In the genomic region with DNA sequence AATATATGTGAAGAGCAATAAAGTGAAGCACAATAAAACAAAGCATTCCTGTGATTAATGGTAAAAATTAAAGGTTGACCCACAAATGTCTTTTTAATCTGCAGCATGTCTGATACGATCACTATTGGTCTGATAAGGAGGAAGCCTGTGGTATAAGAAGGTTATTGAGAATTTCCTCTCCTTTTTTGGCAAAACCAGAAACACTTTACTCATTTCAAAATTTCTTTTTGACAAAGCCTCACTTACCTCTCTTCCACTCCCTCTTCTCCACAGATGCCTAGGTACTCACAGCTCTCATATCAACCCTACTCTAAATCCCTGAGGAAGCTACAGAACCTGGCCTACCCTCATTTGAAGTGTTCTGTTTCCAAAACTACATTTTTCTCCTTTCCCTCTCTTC, we compare ENCODE assay signal across 14 cellular contexts. TPM values are rescaled to one million over a fixed set of nuclear protein-coding genes. Genes with fewer than 3 reads are reported as not detected.
DNase-seq lines count a peak whose midpoint lies in the region; ATAC-seq and TF ChIP-seq lines count a peak whose summit lies in the region.
"Had no signal": no experiment of that assay in that cellular context is flagged by ENCODE, and none has a peak within 500 bp of the region (broad histone marks: within the 10 kb centered on the region; RNA-seq: fewer than 3 reads in every experiment).

No MANE protein-coding gene starts in this region.

- H3K79me2 ChIP-seq in OCI-LY3 (ENCODE audit: low read length) (peaks cover 53% of the 10 kb centered on the region), PC-3 (ENCODE audit: low read length) (peaks cover 73% of the 10 kb centered on the region)

- CTCF ChIA-PET in PC-3 (lab: Charles Lee): no interaction called here

- H3K27me3 ChIP-seq in OCI-LY3 (ENCODE audit: low read depth, low read length) (no peaks in the 10 kb centered on the region), PC-3 (ENCODE audit: low read length) (no peaks in the 10 kb centered on the region)
- H3K27me3 ChIP-seq: cardiac muscle cell, right lobe of liver, SJCRH30 had no signal

- H3K4me3 ChIP-seq in OCI-LY3 (ENCODE audit: low read length) (peak overlapping the region; percentile 70), PC-3 (ENCODE audit: low read length) (no peak overlapping the region)
- H3K4me3 ChIP-seq: cardiac muscle cell, right lobe of liver, SJCRH30 had no signal

- H4K20me1 ChIP-seq in OCI-LY3 (ENCODE audit: insufficient read depth, low read length) (no peaks in the 10 kb centered on the region), PC-3 (ENCODE audit: low read length) (no peaks in the 10 kb centered on the region)

- peak; percentile 58 for ATAC-seq in GM18511 (IDR thresholded peaks at IDR 0.05; ENCODE audit: unreplicated experiment)
- peak; percentile 52 for ATAC-seq in GM19463 (IDR thresholded peaks at IDR 0.05; ENCODE audit: unreplicated experiment)
- ATAC-seq in PC-3: no peak
- ATAC-seq: left cardiac atrium, right lobe of liver had no signal

- H3K27ac ChIP-seq in OCI-LY3 (ENCODE audit: low read length) (peak overlapping the region; percentile 93), epithelial cell of prostate (peak overlapping the region; percentile 26), PC-3 (ENCODE audit: low read length) (no peak overlapping the region)
- H3K27ac ChIP-seq: C4-2B, cardiac muscle cell, right lobe of liver, SJCRH30 had no signal

- H3K4me2 ChIP-seq in OCI-LY3 (ENCODE audit: low read length) (peak overlapping the region; percentile 85), PC-3 (ENCODE audit: low read length) (no peak overlapping the region)

- peak overlapping the region; percentile 75 for H3K9ac ChIP-seq in OCI-LY3 (ENCODE audit: low read length)
- no peak overlapping the region for H3K9ac ChIP-seq in PC-3 (ENCODE audit: low read length)

- H3K4me1 ChIP-seq in OCI-LY3 (ENCODE audit: low read length) (peaks cover 41% of the 10 kb centered on the region), PC-3 (ENCODE audit: insufficient read depth, low read length) (peaks cover 4% of the 10 kb centered on the region; the same call in 1 of the 2 replicates)
- H3K4me1 ChIP-seq: right lobe of liver, SJCRH30 had no signal

- no TSS peak for BruUV-seq in PC-3 (replicated peaks; lab: Mats Ljungman, UMichigan)

- DNase-seq in epithelial cell of prostate (ENCODE audit: low read depth, low spot score): no peak
- no peak for DNase-seq in RKO (ENCODE audit: low spot score)
- DNase-seq in ecto neural progenitor cell (ENCODE audit: low spot score): no peak
- DNase-seq in HT-29 (ENCODE audit: low spot score): no peak
- DNase-seq in PC-3: no peak
- DNase-seq: left cardiac atrium, right lobe of liver, SJCRH30, substantia nigra had no signal

- no peaks in the 10 kb centered on the region for H3K9me2 ChIP-seq in PC-3 (replicated peaks; ENCODE audit: low read length)

- no peaks in the 10 kb centered on the region for H3F3A ChIP-seq in PC-3 (ENCODE audit: low read length, unreplicated experiment)

- POLR2A ChIA-PET in PC-3 (lab: Charles Lee; ENCODE audit: unreplicated experiment): no interaction called here

- TF ChIP-seq CTCF in OCI-LY3 (IDR thresholded peaks at IDR 0.05; ENCODE audit: low read depth, low read length) (no peak), PC-3 (conservative IDR thresholded peaks at IDR 0.05; ENCODE audit: low read depth, low read length) (no peak)

- H3K36me3 ChIP-seq in OCI-LY3 (replicated peaks; ENCODE audit: low read depth, low read length) (peaks cover 17% of the 10 kb centered on the region), PC-3 (ENCODE audit: low read depth, low read length) (peaks cover 5% of the 10 kb centered on the region; the same call in 1 of the 2 replicates)
- H3K36me3 ChIP-seq: cardiac muscle cell, right lobe of liver, SJCRH30 had no signal

- H3K9me3 ChIP-seq in OCI-LY3 (ENCODE audit: insufficient read depth, low read length) (peaks cover 11% of the 10 kb centered on the region; the same call in 1 of the 2 replicates), PC-3 (ENCODE audit: low read length) (0 out of 2 replicates have a peak, but pooled peaks cover 5% of the 10 kb centered on the region)
- H3K9me3 ChIP-seq: right lobe of liver had no signal

- no peak overlapping the region for H2AFZ ChIP-seq in OCI-LY3 (ENCODE audit: low read depth, low read length)
- no peak overlapping the region for H2AFZ ChIP-seq in PC-3 (ENCODE audit: low read length)

- intact Hi-C loops in PC-3 (cut with micrococcal nuclease): no loop called here

RNA-seq across cellular contexts. Expression of gene TSPAN5, which starts 56.1 kb away (rescaled TPM):
- 5.6 and 6.2 TPM in 2 replicates for total RNA-seq in HT-29 (2014; rRNA removed; shearing (Covaris generic))
- 41.8 and 50.3 TPM in 2 replicates for total RNA-seq in PC-3 (2014; rRNA removed)
